Comparison of ENCODE assay signal across 1 cellular context in genomic region chr20:43502021-43502420, GRCh38. TPM values are rescaled to one million over a fixed set of nuclear protein-coding genes. Genes with fewer than 3 reads are reported as not detected.
"Had no signal": no experiment of that assay in that cellular context is flagged by ENCODE, and none has a peak within 500 bp of the region (broad histone marks: within the 10 kb centered on the region; RNA-seq: fewer than 3 reads in every experiment).

No MANE protein-coding gene starts in this region.

RNA-seq across cellular contexts. Expression of gene SGK2, which starts 56.8 kb away (rescaled TPM):
- total RNA-seq: lung microvascular endothelial cell had no signal
